ENCODE assay signal across 27 cellular contexts in genomic region chr7:12868027-12868426, GRCh38.
"Had no signal": no experiment of that assay in that cellular context is flagged by ENCODE, and none has a peak within 500 bp of the region (broad histone marks: within the 10 kb centered on the region; RNA-seq: fewer than 3 reads in every experiment).

No MANE protein-coding gene starts in this region.

- H3K36me3 ChIP-seq: colonic mucosa, esophagus muscularis mucosa, esophagus squamous epithelium, gastrocnemius medialis, gastroesophageal sphincter, heart left ventricle, heart right ventricle had no signal

- H3K4me3 ChIP-seq: colonic mucosa, coronary artery, dorsolateral prefrontal cortex, esophagus muscularis mucosa, esophagus squamous epithelium, gastrocnemius medialis, gastroesophageal sphincter, heart left ventricle, heart right ventricle had no signal

- H3K9me3 ChIP-seq: colonic mucosa, esophagus muscularis mucosa, esophagus squamous epithelium, gastrocnemius medialis, gastroesophageal sphincter, heart left ventricle, heart right ventricle had no signal

- FAIRE-seq: colon, endometrium, endothelial cell of umbilical vein, frontal cortex had no signal

- ATAC-seq: effector memory CD8-positive, alpha-beta T cell; esophagus mucosa; foreskin keratinocyte; gastrocnemius medialis; gastroesophageal sphincter; heart left ventricle; heart right ventricle had no signal

- H3K27me3 ChIP-seq: colonic mucosa, dorsolateral prefrontal cortex, esophagus muscularis mucosa, esophagus squamous epithelium, foreskin keratinocyte, gastrocnemius medialis, gastroesophageal sphincter, heart left ventricle, heart right ventricle had no signal

- H3K27ac ChIP-seq: colonic mucosa, coronary artery, dorsolateral prefrontal cortex, epithelial cell of prostate, esophagus muscularis mucosa, esophagus squamous epithelium, foreskin keratinocyte, gastrocnemius medialis, gastroesophageal sphincter, heart left ventricle, heart right ventricle had no signal

- H3K4me1 ChIP-seq: colonic mucosa, esophagus muscularis mucosa, gastroesophageal sphincter, heart left ventricle, heart right ventricle had no signal

- DNase-seq: colonic mucosa; cortex of kidney; dermis blood vessel endothelial cell; dorsolateral prefrontal cortex; effector CD4-positive, alpha-beta T cell; effector CD8-positive, alpha-beta T cell; effector memory CD4-positive, alpha-beta T cell; effector memory CD8-positive, alpha-beta T cell; endodermal cell; esophagus squamous epithelium; foreskin fibroblast; foreskin keratinocyte; foreskin melanocyte; gastrocnemius medialis; glutamatergic neuron; head of caudate nucleus; heart left ventricle; heart right ventricle had no signal
